In genomic region chr11:12247543-12248287, GRCh38 we compare ENCODE assay signal across 13 cellular contexts.
DNase-seq lines count a peak whose midpoint lies in the region; ATAC-seq, FAIRE-seq and TF ChIP-seq lines count a peak whose summit lies in the region.
"Had no signal": no experiment of that assay in that cellular context is flagged by ENCODE, and none has a peak within 500 bp of the region (broad histone marks: within the 10 kb centered on the region; RNA-seq: fewer than 3 reads in every experiment).

No MANE protein-coding gene starts in this region.

- no peak for TF ChIP-seq RAD21 in HepG2 (CRISPR knock-in tag; IDR thresholded peaks at IDR 0.05)

- H3K4me1 ChIP-seq in HepG2 (ENCODE audit: insufficient read depth, low read length) (peaks cover 31% of the 10 kb centered on the region), right lobe of liver (no peaks in the 10 kb centered on the region), left ventricle myocardium inferior (peaks cover 67% of the 10 kb centered on the region), prostate gland (replicated peaks) (peaks cover 15% of the 10 kb centered on the region), small intestine (ENCODE audit: control insufficient read depth in 2 of 2, insufficient read depth in 1 of 2, low read depth in 1 of 2, low read length in 1 of 2) (no peaks in the 10 kb centered on the region)

- TF ChIP-seq POLR2A in HepG2 (IDR thresholded peaks at IDR 0.05; ENCODE audit: insufficient read depth in 1 of 2, low read depth in 2 of 2, low read length in 2 of 2) (no peak), right lobe of liver (IDR thresholded peaks at IDR 0.05) (no peak), prostate gland (IDR thresholded peaks at IDR 0.05) (no peak)

- POLR2A ChIA-PET in HepG2 (lab: Yijun Ruan, JAX): interaction anchor here (1.1 kb wide), 1 partner anchor 156 kb away, joined by 3 read pairs; no protein-coding TSS in a partner anchor

- BruUV-seq in HepG2 (replicated peaks; lab: Mats Ljungman, UMichigan): no TSS peak

- H3K27me3 ChIP-seq in HepG2 (ENCODE audit: control insufficient read depth in 1 of 2, insufficient read depth in 2 of 2, low read length in 2 of 2): no peaks in the 10 kb centered on the region
- no peaks in the 10 kb centered on the region for H3K27me3 ChIP-seq in right lobe of liver
- no peaks in the 10 kb centered on the region for H3K27me3 ChIP-seq in left ventricle myocardium inferior (ENCODE audit: low read depth)
- no peaks in the 10 kb centered on the region for H3K27me3 ChIP-seq in prostate gland (replicated peaks; ENCODE audit: insufficient read depth)
- no peaks in the 10 kb centered on the region for H3K27me3 ChIP-seq in small intestine (ENCODE audit: control insufficient read depth in 2 of 2, insufficient read depth in 2 of 2, low read length in 2 of 2)

- DNase-seq in HepG2 (ENCODE audit: low spot score): no peak
- DNase-seq in right lobe of liver: no peak
- no peak for DNase-seq in left ventricle myocardium inferior
- no peak for DNase-seq in prostate gland (ENCODE audit: low spot score)
- DNase-seq in small intestine: no peak
- no peak for DNase-seq in GM10266 (ENCODE audit: extremely low spot score)
- DNase-seq in activated T-cell treated with anti-CD3 and anti-CD28 coated beads for 4 hours: no peak
- DNase-seq in mucosa of gallbladder (ENCODE audit: low spot score): no peak
- DNase-seq: activated CD4-positive, alpha-beta memory T cell treated with anti-CD3 and anti-CD28 coated beads, Interleukin-2, amount 10 ng/mL, durations not matched to agents 7 days and 5 days; activated naive CD8-positive, alpha-beta T cell treated with anti-CD3 and anti-CD28 coated beads, Interleukin-2, amount 50 U/mL, for 24 hours; naive thymus-derived CD4-positive, alpha-beta T cell had no signal

- no peaks in the 10 kb centered on the region for H3K79me2 ChIP-seq in HepG2 (ENCODE audit: insufficient read depth, low read length)

- H3K36me3 ChIP-seq in HepG2 (replicated peaks in 1 of 2; ENCODE audit: control insufficient read depth in 1 of 2, insufficient read depth in 2 of 2, low read length in 2 of 2) (no peaks in the 10 kb centered on the region), right lobe of liver (no peaks in the 10 kb centered on the region), left ventricle myocardium inferior (peaks cover 18% of the 10 kb centered on the region), prostate gland (no peaks in the 10 kb centered on the region), small intestine (ENCODE audit: control insufficient read depth in 2 of 2, insufficient read depth in 2 of 2, low read length in 2 of 2) (peaks cover 0 to 16% of the 10 kb centered on the region in 2 donors)

- H2AFZ ChIP-seq in HepG2 (ENCODE audit: low read length): no peak overlapping the region

- CTCF ChIA-PET in HepG2 (lab: Yijun Ruan, JAX; ENCODE audit: low intra/inter-chr PET ratio, low total read pairs): no interaction called here

- no peak overlapping the region for H3K4me3 ChIP-seq in HepG2 (replicated peaks in 1 of 3; ENCODE audit: insufficient read depth in 1 of 3, low read depth in 2 of 3, low read length in 3 of 3)
- H3K4me3 ChIP-seq in right lobe of liver: no peak overlapping the region
- no peak overlapping the region for H3K4me3 ChIP-seq in left ventricle myocardium inferior
- no peak overlapping the region for H3K4me3 ChIP-seq in prostate gland
- H3K4me3 ChIP-seq in small intestine (ENCODE audit: low read depth in 1 of 2, low read length in 2 of 2): no peak overlapping the region

- FAIRE-seq in HepG2 (lab: Jason Lieb, UNC) (no peak), small intestine (lab: Jason Lieb, UNC) (no peak)
- FAIRE-seq: RCC 7860 had no signal

- 86% methylated on average over 3 of the region's 4 CpGs for WGBS in HepG2 (ENCODE audit: low lambda C conversion rate)
- 65% methylated on average over 2 of the region's 4 CpGs for WGBS in right lobe of liver (ENCODE audit: insufficient coverage, low coverage, low lambda C conversion rate, missing lambda C conversion rate)
- WGBS in prostate gland: 40% methylated on average over 4 of the region's 4 CpGs
- WGBS in small intestine, 3 donors: 40 to 53% (median 52%) methylated on average over 4 of the region's 4 CpGs

- intact Hi-C loops in HepG2 (cut with micrococcal nuclease; ENCODE audit: unreplicated experiment) (no loop called here), right lobe of liver (cut with DNase I) (no loop called here), left ventricle myocardium inferior (cut with micrococcal nuclease) (no loop called here), prostate gland (cut with DNase I) (no loop called here)

- H3K27ac ChIP-seq in HepG2 (ENCODE audit: extremely low read length, insufficient read depth, low read length) (no peak overlapping the region), right lobe of liver (no peak overlapping the region), left ventricle myocardium inferior (replicated peaks) (peak overlapping the region; percentile 80), prostate gland (peak overlapping the region; percentile 67 to 75), small intestine (ENCODE audit: low read depth in 1 of 2, low read length in 1 of 2) (peak overlapping the region in 1 of 2 donors; percentile 64)

- TF ChIP-seq CTCF in HepG2 (CRISPR knock-in tag; IDR thresholded peaks at IDR 0.05) (no peak), right lobe of liver (IDR thresholded peaks at IDR 0.05) (no peak), left ventricle myocardium inferior (IDR thresholded peaks at IDR 0.05; ENCODE audit: borderline replicate concordance) (no peak), prostate gland (IDR thresholded peaks at IDR 0.05) (no peak), GM10266 (IDR thresholded peaks at IDR 0.05; ENCODE audit: control insufficient read depth, insufficient read depth, low read depth, missing control alignments) (no peak)

- peak overlapping the region; percentile 25; the same call in 1 of the 2 replicates for H3K4me2 ChIP-seq in HepG2 (ENCODE audit: low read depth, low read length)

- H4K20me1 ChIP-seq in HepG2 (ENCODE audit: insufficient read depth, low read length): no peaks in the 10 kb centered on the region

- TF ChIP-seq EP300 in HepG2 (IDR thresholded peaks at IDR 0.05; ENCODE audit: low read depth in 2 of 2, low read length in 2 of 2) (no peak), HepG2 (CRISPR knock-in tag; IDR thresholded peaks at IDR 0.05; ENCODE audit: borderline replicate concordance) (no peak)

- ATAC-seq in HepG2 (no peak), right lobe of liver (no peak)
- ATAC-seq: activated naive CD8-positive, alpha-beta T cell treated with anti-CD3 and anti-CD28 coated beads, Interleukin-2, amount 50 U/mL, for 24 hours; activated T-helper 17 cell treated with anti-CD3 and anti-CD28 coated beads, Interleukin-2, amount 50 U/mL, for 72 hours; naive thymus-derived CD4-positive, alpha-beta T cell had no signal

- no peak overlapping the region for H3K9ac ChIP-seq in HepG2 (ENCODE audit: insufficient read depth, low read depth, low read length)

- in situ Hi-C loops in HepG2 (cut with HindIII; ENCODE audit: extremely low pct_ligation_motif_present, low pct_unique_long_range_greater_than_20kb): no loop called here

- H3K9me3 ChIP-seq in HepG2 (ENCODE audit: low read length) (no peaks in the 10 kb centered on the region), right lobe of liver (no peaks in the 10 kb centered on the region), left ventricle myocardium inferior (replicated peaks) (no peaks in the 10 kb centered on the region), prostate gland (no peaks in the 10 kb centered on the region), small intestine (ENCODE audit: control insufficient read depth, low read depth) (no peaks in the 10 kb centered on the region)

TF ChIP-seq in HepG2, 621 proteins besides CTCF, POLR2A, EP300 and RAD21 (continues in another document):
- TF ChIP-seq MXD3 (CRISPR knock-in tag; IDR thresholded peaks at IDR 0.05) (no peak), ZNF441 (CRISPR knock-in tag; IDR thresholded peaks at IDR 0.05; ENCODE audit: borderline replicate concordance) (no peak), NFAT5 (CRISPR knock-in tag; IDR thresholded peaks at IDR 0.05) (no peak), MBNL3 (CRISPR knock-in tag; conservative IDR thresholded peaks at IDR 0.05) (no peak)

Comparison
In these comparisons a context has a peak if more than half of its experiments do, and no peak if none do; other contexts are left out.
1. H3K27ac ChIP-seq: peak in left ventricle myocardium inferior (single experiment) and prostate gland (2 of 2); none in HepG2 (single experiment) and right lobe of liver (0 of 3).